In genomic region chr16:67558859-67559258, GRCh38 we compare ENCODE assay signal across 23 cellular contexts.
"Had no signal": no experiment of that assay in that cellular context is flagged by ENCODE, and none has a peak within 500 bp of the region (broad histone marks: within the 10 kb centered on the region; RNA-seq: fewer than 3 reads in every experiment).

No MANE protein-coding gene starts in this region.

- H3K4me1 ChIP-seq: uterus had no signal

- H3K27ac Mint-ChIP-seq: natural killer cell treated with Interleukin-12 subunit alpha and Interleukin-12 subunit beta and Interleukin-15 and Interleukin-18, amount 100 ng/mL, for 72 hours; T-helper 17 cell had no signal

- H3K36me3 Mint-ChIP-seq: activated CD4-positive, alpha-beta memory T cell treated with anti-CD3 and anti-CD28 coated beads for 36 hours; natural killer cell treated with Interleukin-12 subunit alpha and Interleukin-12 subunit beta and Interleukin-15 and Interleukin-18, amount 100 ng/mL, for 72 hours had no signal

- H3K9me3 ChIP-seq: adrenal gland, ascending aorta, esophagus squamous epithelium, gastrocnemius medialis, left ventricle myocardium inferior, ovary, prostate gland, stomach, uterus had no signal

- H3K27me3 Mint-ChIP-seq: activated B cell treated with CpG ODN at 0.5 μM for 24 hours; activated CD4-positive, alpha-beta memory T cell treated with anti-CD3 and anti-CD28 coated beads for 36 hours; activated naive CD8-positive, alpha-beta T cell; central memory CD8-positive, alpha-beta T cell; natural killer cell treated with Interleukin-12 subunit alpha and Interleukin-12 subunit beta and Interleukin-15 and Interleukin-18, amount 100 ng/mL, for 72 hours; T-helper 17 cell had no signal

- H3K9me3 Mint-ChIP-seq: activated B cell treated with CpG ODN at 0.5 μM for 24 hours; activated CD4-positive, alpha-beta memory T cell treated with anti-CD3 and anti-CD28 coated beads for 36 hours; central memory CD8-positive, alpha-beta T cell; natural killer cell treated with Interleukin-12 subunit alpha and Interleukin-12 subunit beta and Interleukin-15 and Interleukin-18, amount 100 ng/mL, for 72 hours; stimulated activated effector memory CD8-positive, alpha-beta T cell treated with anti-CD3 and anti-CD28 coated beads, Interleukin-12 subunit alpha, Interleukin-12 subunit beta, amount 100 ng/mL, for 72 hours had no signal

- H3K36me3 ChIP-seq: adrenal gland, ascending aorta, brain microvascular endothelial cell, esophagus squamous epithelium, gastrocnemius medialis, left ventricle myocardium inferior, ovary, prostate gland, stomach, uterus had no signal

- ATAC-seq: gastrocnemius medialis; natural killer cell treated with Interleukin-12 subunit alpha and Interleukin-12 subunit beta and Interleukin-15 and Interleukin-18, amount 100 ng/mL, for 72 hours; stimulated activated effector memory CD8-positive, alpha-beta T cell treated with anti-CD3 and anti-CD28 coated beads, Interleukin-12 subunit alpha, Interleukin-12 subunit beta, amount 100 ng/mL, for 72 hours; T-helper 17 cell had no signal

- H3K4me3 ChIP-seq: adrenal gland, ascending aorta, esophagus squamous epithelium, gastrocnemius medialis, left ventricle myocardium inferior, ovary, prostate gland, stomach, uterus had no signal

- H3K27me3 ChIP-seq: adrenal gland, ascending aorta, brain microvascular endothelial cell, esophagus squamous epithelium, gastrocnemius medialis, ovary, stomach, uterus had no signal

- DNase-seq: activated B cell treated with CpG ODN at 0.5 μM for 24 hours; activated CD4-positive, alpha-beta memory T cell treated with anti-CD3 and anti-CD28 coated beads for 36 hours; activated CD4-positive, alpha-beta T cell treated with anti-CD3 and anti-CD28 coated beads for 4 hours; activated effector memory CD4-positive, alpha-beta T cell treated with anti-CD3 and anti-CD28 coated beads, Interleukin-2, amount 50 U/mL, for 16 hours; adrenal gland; brain microvascular endothelial cell; effector memory CD4-positive, alpha-beta T cell; esophagus squamous epithelium; gastrocnemius medialis; hippocampal formation; left ventricle myocardium inferior; mammary epithelial cell; stimulated activated CD4-positive, alpha-beta T cell treated with anti-CD3 and anti-CD28 coated beads, Interleukin-1b, Interleukin-23, amount 100 ng/mL, for 48 hours; stomach; T-helper 17 cell; uterus had no signal

- H3K4me3 Mint-ChIP-seq: activated B cell treated with CpG ODN at 0.5 μM for 24 hours; activated CD4-positive, alpha-beta memory T cell treated with anti-CD3 and anti-CD28 coated beads for 36 hours; activated naive CD8-positive, alpha-beta T cell; central memory CD8-positive, alpha-beta T cell; natural killer cell treated with Interleukin-12 subunit alpha and Interleukin-12 subunit beta and Interleukin-15 and Interleukin-18, amount 100 ng/mL, for 72 hours; stimulated activated effector memory CD8-positive, alpha-beta T cell treated with anti-CD3 and anti-CD28 coated beads, Interleukin-12 subunit alpha, Interleukin-12 subunit beta, amount 100 ng/mL, for 72 hours; T-helper 17 cell had no signal

- H3K27ac ChIP-seq: adrenal gland, ascending aorta, brain microvascular endothelial cell, left ventricle myocardium inferior, ovary, prostate gland, stomach, uterus had no signal
